23 cellular contexts compared by ENCODE assay signal in genomic region chr12:130157998-130158774, GRCh38.
"Had no signal": no experiment of that assay in that cellular context is flagged by ENCODE, and none has a peak within 500 bp of the region (broad histone marks: within the 10 kb centered on the region; RNA-seq: fewer than 3 reads in every experiment).

No MANE protein-coding gene starts in this region.

- H3K79me2 ChIP-seq: parathyroid adenoma had no signal

- H3K4me3 Mint-ChIP-seq: central memory CD8-positive, alpha-beta T cell; effector memory CD8-positive, alpha-beta T cell; memory B cell; naive B cell; stimulated activated naive B cell treated with anti-CD40 and anti-IgM and Interleukin-4, amounts not matched to agents 10 μg/mL and 1 μg/mL and 100 μg/mL, for 72 hours; stimulated activated naive CD8-positive, alpha-beta T cell treated with anti-CD3 and anti-CD28 coated beads, Interleukin-15, amount 100 ng/mL, for 72 hours had no signal

- H3K9me3 ChIP-seq: esophagus squamous epithelium, gastroesophageal sphincter, left ventricle myocardium inferior, lower lobe of right lung, psoas muscle, testis, tibial nerve had no signal

- DNase-seq: cortex of kidney; dorsolateral prefrontal cortex; effector memory CD8-positive, alpha-beta T cell; esophagus squamous epithelium; foreskin fibroblast; glutamatergic neuron; kidney; left cardiac atrium; left ventricle myocardium inferior; lower lobe of right lung; naive B cell; psoas muscle; stimulated activated CD4-positive, alpha-beta T cell treated with anti-CD3 and anti-CD28 coated beads, Interleukin-2, amount 100 ng/mL, for 24 hours; stimulated activated CD4-positive, alpha-beta T cell treated with anti-CD3 and anti-CD28 coated beads, Interleukin-4, amount 100 ng/mL, for 4 hours; stimulated activated naive B cell treated with anti-CD40 and anti-IgM and Interleukin-4, amounts not matched to agents 10 μg/mL and 1 μg/mL and 100 μg/mL, for 72 hours; stimulated activated naive CD8-positive, alpha-beta T cell treated with anti-CD3 and anti-CD28 coated beads, Interleukin-15, amount 100 ng/mL, for 72 hours; testis had no signal

- H3K36me3 ChIP-seq: esophagus squamous epithelium, gastroesophageal sphincter, left ventricle myocardium inferior, lower lobe of right lung, tibial nerve had no signal

- H3K36me3 Mint-ChIP-seq: naive B cell had no signal

- H3K27ac Mint-ChIP-seq: effector memory CD8-positive, alpha-beta T cell; memory B cell; naive B cell; stimulated activated naive B cell treated with anti-CD40 and anti-IgM and Interleukin-4, amounts not matched to agents 10 μg/mL and 1 μg/mL and 100 μg/mL, for 72 hours; stimulated activated naive CD8-positive, alpha-beta T cell treated with anti-CD3 and anti-CD28 coated beads, Interleukin-15, amount 100 ng/mL, for 72 hours had no signal

- H3K9ac ChIP-seq: parathyroid adenoma had no signal

- H3K27me3 ChIP-seq: testis had no signal

- H3K9me3 Mint-ChIP-seq: central memory CD8-positive, alpha-beta T cell; stimulated activated naive CD8-positive, alpha-beta T cell treated with anti-CD3 and anti-CD28 coated beads, Interleukin-15, amount 100 ng/mL, for 72 hours had no signal

- H2AFZ ChIP-seq: parathyroid adenoma had no signal

- H3K4me1 ChIP-seq: parathyroid adenoma, psoas muscle, testis had no signal

- ATAC-seq: effector memory CD8-positive, alpha-beta T cell; gastroesophageal sphincter; left cardiac atrium; lower lobe of right lung; psoas muscle; sciatic nerve; stimulated activated naive B cell treated with anti-CD40 and anti-IgM and Interleukin-4, amounts not matched to agents 10 μg/mL and 1 μg/mL and 100 μg/mL, for 72 hours; stimulated activated naive CD8-positive, alpha-beta T cell treated with anti-CD3 and anti-CD28 coated beads, Interleukin-15, amount 100 ng/mL, for 72 hours had no signal

- H3K27ac ChIP-seq: dorsolateral prefrontal cortex, esophagus squamous epithelium, gastroesophageal sphincter, left ventricle myocardium inferior, lower lobe of right lung, parathyroid adenoma, psoas muscle, testis, tibial nerve had no signal

- H3K4me1 Mint-ChIP-seq: central memory CD8-positive, alpha-beta T cell had no signal

- H3K4me3 ChIP-seq: dorsolateral prefrontal cortex, esophagus squamous epithelium, gastroesophageal sphincter, left ventricle myocardium inferior, lower lobe of right lung, psoas muscle, testis, tibial nerve had no signal
